ENCODE assay signal across 13 cellular contexts in the genomic region with DNA sequence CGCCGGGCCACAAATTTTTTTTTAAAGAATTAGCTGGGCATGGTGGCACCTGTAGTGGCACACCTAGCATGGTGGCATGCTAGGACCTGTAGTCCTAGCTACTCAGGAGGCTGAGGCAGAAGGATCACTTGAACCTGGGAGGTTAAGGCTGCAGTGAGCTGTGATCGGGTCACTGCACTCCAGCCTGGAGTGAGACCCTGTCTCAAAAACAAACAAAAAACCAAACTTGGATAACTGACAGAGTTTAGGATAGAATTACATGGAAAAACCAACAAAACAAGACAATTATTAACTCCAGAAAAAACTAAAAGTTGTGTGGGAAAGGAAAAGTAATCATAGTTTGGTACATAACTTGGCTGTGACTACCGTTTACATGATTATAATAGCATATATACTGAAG. TPM values are rescaled to one million over a fixed set of nuclear protein-coding genes. Genes with fewer than 3 reads are reported as not detected.
A peak's percentile ranks its signal among the peaks of the same experiment; 100 is the strongest.
DNase-seq lines count a peak whose midpoint lies in the region; ATAC-seq and TF ChIP-seq lines count a peak whose summit lies in the region.
"Had no signal": no experiment of that assay in that cellular context is flagged by ENCODE, and none has a peak within 500 bp of the region (broad histone marks: within the 10 kb centered on the region; RNA-seq: fewer than 3 reads in every experiment).

No MANE protein-coding gene starts in this region.

- H3K9me3 Mint-ChIP-seq in activated CD8-positive, alpha-beta memory T cell treated with anti-CD3 and anti-CD28 coated beads, Interleukin-2, amount 10 ng/mL, durations not matched to agents 7 days and 5 days (ENCODE audit: low read depth): no peaks in the 10 kb centered on the region

- H3K4me3 Mint-ChIP-seq in activated CD8-positive, alpha-beta memory T cell treated with anti-CD3 and anti-CD28 coated beads, Interleukin-2, amount 10 ng/mL, durations not matched to agents 7 days and 5 days: peak overlapping the region; percentile 95

- H3K4me1 ChIP-seq in SJCRH30: peaks cover 17% of the 10 kb centered on the region
- H3K4me1 ChIP-seq in skeletal muscle satellite cell (ENCODE audit: control insufficient read depth, insufficient read depth, low read length): peaks cover 16% of the 10 kb centered on the region
- peaks cover 5% of the 10 kb centered on the region for H3K4me1 ChIP-seq in foreskin keratinocyte

- no peak for DNase-seq in activated CD8-positive, alpha-beta memory T cell treated with anti-CD3 and anti-CD28 coated beads, Interleukin-2, amount 10 ng/mL, durations not matched to agents 7 days and 5 days
- DNase-seq in activated CD8-positive, alpha-beta memory T cell treated with anti-CD3 and anti-CD28 coated beads, Interleukin-2, amount 50 U/mL, for 4 hours: no peak
- DNase-seq in SJCRH30: no peak
- DNase-seq in epithelial cell of proximal tubule (ENCODE audit: low read depth): no peak
- DNase-seq in foreskin keratinocyte: no peak
- no peak for DNase-seq in islet precursor cell
- DNase-seq: activated CD8-positive, alpha-beta memory T cell treated with anti-CD3 and anti-CD28 coated beads for 24 hours; EL; NCI-H1092 treated with DMSO at 0.1 percent for 48 hours; NCI-H69; stimulated activated CD4-positive, alpha-beta T cell treated with anti-CD3 and anti-CD28 coated beads, Interleukin-1b, Interleukin-23, amount 100 ng/mL, for 48 hours had no signal

- TF ChIP-seq CTCF in epithelial cell of proximal tubule (conservative IDR thresholded peaks at IDR 0.05; ENCODE audit: low read depth, low read length) (no peak), foreskin keratinocyte (conservative IDR thresholded peaks at IDR 0.05) (no peak)

- CTCF ChIA-PET in activated CD8-positive, alpha-beta memory T cell treated with anti-CD3 and anti-CD28 coated beads, Interleukin-2, amount 10 ng/mL, durations not matched to agents 7 days and 5 days (lab: Charles Lee): interaction anchor here (0.9 to 7.9 kb wide), 9 partner anchors 14 to 118 kb away, joined by 3 to 49 read pairs (median 4); a partner anchor contains a TSS

- peaks cover 30% of the 10 kb centered on the region for H3K4me1 Mint-ChIP-seq in activated CD8-positive, alpha-beta memory T cell treated with anti-CD3 and anti-CD28 coated beads, Interleukin-2, amount 10 ng/mL, durations not matched to agents 7 days and 5 days

- no peak for ATAC-seq in activated CD8-positive, alpha-beta memory T cell treated with anti-CD3 and anti-CD28 coated beads, Interleukin-2, amount 10 ng/mL, durations not matched to agents 7 days and 5 days
- ATAC-seq in GM21367 (IDR thresholded peaks at IDR 0.05; ENCODE audit: unreplicated experiment) (no peak), foreskin keratinocyte (no peak)

- H3K4me2 ChIP-seq in skeletal muscle satellite cell (ENCODE audit: low read length): peak overlapping the region; percentile 64

- H3K36me3 ChIP-seq in SJCRH30 (no peaks in the 10 kb centered on the region), skeletal muscle satellite cell (ENCODE audit: insufficient read depth, low read length) (no peaks in the 10 kb centered on the region)

- no peak overlapping the region for H3K9ac ChIP-seq in skeletal muscle satellite cell (ENCODE audit: low read depth, low read length)

- H3K36me3 Mint-ChIP-seq in activated CD8-positive, alpha-beta memory T cell treated with anti-CD3 and anti-CD28 coated beads, Interleukin-2, amount 10 ng/mL, durations not matched to agents 7 days and 5 days: peaks cover 16% of the 10 kb centered on the region

- H3K9me3 ChIP-seq in SJCRH30 (replicated peaks) (no peaks in the 10 kb centered on the region), skeletal muscle satellite cell (replicated peaks; ENCODE audit: low read length) (no peaks in the 10 kb centered on the region)

- H3K27me3 ChIP-seq in SJCRH30 (no peaks in the 10 kb centered on the region), skeletal muscle satellite cell (ENCODE audit: control insufficient read depth, insufficient read depth, low read length) (no peaks in the 10 kb centered on the region), foreskin keratinocyte (no peaks in the 10 kb centered on the region)

- H3K4me3 ChIP-seq in SJCRH30: no peak overlapping the region
- H3K4me3 ChIP-seq in epithelial cell of proximal tubule (ENCODE audit: low read depth, low read length): peak overlapping the region; percentile 83
- H3K4me3 ChIP-seq in skeletal muscle satellite cell (ENCODE audit: low read length): peak overlapping the region; percentile 43

- H3K27ac ChIP-seq in SJCRH30 (peak overlapping the region; percentile 28; the same call in 1 of the 2 replicates), foreskin keratinocyte (no peak overlapping the region)

- peaks cover 2% of the 10 kb centered on the region for H3K27me3 Mint-ChIP-seq in activated CD8-positive, alpha-beta memory T cell treated with anti-CD3 and anti-CD28 coated beads, Interleukin-2, amount 10 ng/mL, durations not matched to agents 7 days and 5 days

- peak overlapping the region; percentile 90 for H3K27ac Mint-ChIP-seq in activated CD8-positive, alpha-beta memory T cell treated with anti-CD3 and anti-CD28 coated beads, Interleukin-2, amount 10 ng/mL, durations not matched to agents 7 days and 5 days

RNA-seq across cellular contexts. Expression of a gene that starts 1.6 kb away (rescaled TPM):
- total RNA-seq in activated CD8-positive, alpha-beta memory T cell treated with anti-CD3 and anti-CD28 coated beads, Interleukin-2, amount 10 ng/mL, durations not matched to agents 7 days and 5 days: 100 to 1,000 TPM; 193 to 242 TPM
- 13.6 TPM in 2 replicates for total RNA-seq in SJCRH30 (2014; rRNA removed; shearing (Covaris generic))
- 56.2 and 103 TPM in 2 replicates for total RNA-seq in epithelial cell of proximal tubule
- 72.1 and 75.3 TPM in 2 replicates for total RNA-seq in skeletal muscle satellite cell (2012; rRNA removed)
- 38.0 and 44.2 TPM in 2 replicates for total RNA-seq in foreskin keratinocyte
- polyA plus RNA-seq in foreskin keratinocyte: 17.2 and 22.2 TPM in 2 replicates

RNA-seq across cellular contexts. Expression of a gene that starts 42.5 kb away (rescaled TPM):
- 100 to 1,000 TPM; 116 to 141 TPM for total RNA-seq in activated CD8-positive, alpha-beta memory T cell treated with anti-CD3 and anti-CD28 coated beads, Interleukin-2, amount 10 ng/mL, durations not matched to agents 7 days and 5 days
- total RNA-seq in SJCRH30 (2014; rRNA removed; shearing (Covaris generic)): 126 and 138 TPM in 2 replicates
- total RNA-seq in epithelial cell of proximal tubule (85.2 and 138 TPM in 2 replicates), foreskin keratinocyte (137 and 143 TPM in 2 replicates)
- total RNA-seq in skeletal muscle satellite cell (2012; rRNA removed): 62.9 and 96.6 TPM in 2 replicates
- polyA plus RNA-seq in foreskin keratinocyte: 175 and 176 TPM in 2 replicates

RNA-seq across cellular contexts. Expression of a gene that starts 42.9 kb away (rescaled TPM):
- total RNA-seq in activated CD8-positive, alpha-beta memory T cell treated with anti-CD3 and anti-CD28 coated beads, Interleukin-2, amount 10 ng/mL, durations not matched to agents 7 days and 5 days: 10 to 100 TPM; 33.4 to 37.2 TPM
- total RNA-seq in SJCRH30 (2014; rRNA removed; shearing (Covaris generic)): 6.6 and 9.3 TPM in 2 replicates
- total RNA-seq in epithelial cell of proximal tubule (2.1 and 4.1 TPM in 2 replicates), foreskin keratinocyte (7.8 and 9.4 TPM in 2 replicates)
- total RNA-seq in skeletal muscle satellite cell (2012; rRNA removed): 8.1 and 8.7 TPM in 2 replicates
- polyA plus RNA-seq in foreskin keratinocyte: 0.93 and 1.1 TPM in 2 replicates
